29 cellular contexts compared by ENCODE assay signal in the genomic region with DNA sequence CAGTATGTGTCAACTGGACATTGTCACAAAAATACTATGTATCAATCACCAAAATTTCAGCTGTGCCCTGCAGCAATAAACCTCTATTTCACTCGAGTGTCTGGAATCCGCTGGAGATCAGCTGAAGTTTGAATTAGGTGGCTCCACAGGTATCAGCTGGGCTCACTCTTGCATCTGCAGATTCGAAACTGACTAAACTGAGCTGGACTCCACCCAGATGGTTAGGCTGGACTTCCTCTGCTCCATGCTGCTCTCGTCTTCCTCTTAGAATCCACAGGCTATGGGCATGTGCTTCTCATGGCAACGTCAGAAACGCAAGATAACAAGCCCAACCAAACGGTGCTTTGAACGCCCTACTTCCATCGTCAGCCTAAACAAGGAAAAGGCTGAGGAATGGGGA.
"Had no signal": no experiment of that assay in that cellular context is flagged by ENCODE, and none has a peak within 500 bp of the region (broad histone marks: within the 10 kb centered on the region; RNA-seq: fewer than 3 reads in every experiment).

No MANE protein-coding gene starts in this region.

- H3K4me3 Mint-ChIP-seq: activated CD4-positive, alpha-beta memory T cell treated with anti-CD3 and anti-CD28 coated beads for 36 hours; activated CD4-positive, alpha-beta T cell treated with anti-CD3 and anti-CD28 coated beads for 36 hours; activated naive CD4-positive, alpha-beta T cell treated with anti-CD3 and anti-CD28 coated beads for 36 hours; activated T-cell treated with anti-CD3 and anti-CD28 coated beads, Interleukin-2, amount 50 U/mL, for 4 hours; activated T-helper 1 cell treated with anti-CD3 and anti-CD28 coated beads, Interleukin-12 subunit alpha, Interleukin-12 subunit beta, Interleukin-2, Interleukin-4 antibody, amounts not matched to agents 30 ng/mL and 10 ng/mL and 1 ng/mL, durations not matched to agents 14 hours and 24 hours and 36 hours; T-helper 1 cell treated with Interleukin-12 subunit alpha and Interleukin-12 subunit beta and Interleukin-4 antibody, amounts not matched to agents 30 μg/mL and 1 μg/mL, for 36 hours; T-helper 2 cell treated with Interferon-gamma antibody and Interleukin-4, amounts not matched to agents 5 μg/mL and 100 μg/mL, for 36 hours had no signal

- DNase-seq: activated CD4-positive, alpha-beta memory T cell treated with anti-CD3 and anti-CD28 coated beads for 36 hours; activated CD4-positive, alpha-beta T cell treated with anti-CD3 and anti-CD28 coated beads for 36 hours; activated CD4-positive, alpha-beta T cell treated with anti-CD3 and anti-CD28 coated beads, Interleukin-2, amount 50 U/mL, for 1 hour; activated CD8-positive, alpha-beta memory T cell treated with anti-CD3 and anti-CD28 coated beads, Interleukin-2, amount 50 U/mL, for 4 hours; activated gamma-delta T cell treated with Interleukin-2 at 50 U/mL for 16 hours; activated naive CD4-positive, alpha-beta T cell treated with anti-CD3 and anti-CD28 coated beads for 36 hours; activated T-cell treated with anti-CD3 and anti-CD28 coated beads for 4 hours; activated T-cell treated with anti-CD3 and anti-CD28 coated beads, Interleukin-2, amount 50 U/mL, for 4 hours; adrenal gland; body of pancreas; MM.1S; MV-4-11; NCI-H1092; NCI-H1436 treated with DMSO at 0.1 percent for 48 hours; NCI-H1694 treated with DMSO at 0.1 percent for 48 hours; NCI-H2029; NCI-H2107; NCI-H2171; NCI-H510A; NCI-H526; NCI-H748 treated with DMSO at 0.1 percent for 48 hours; OCI-M1; SHP77; SJCRH30 had no signal

- H3K36me3 Mint-ChIP-seq: activated CD4-positive, alpha-beta memory T cell treated with anti-CD3 and anti-CD28 coated beads for 36 hours had no signal

- H3K27ac Mint-ChIP-seq: activated CD4-positive, alpha-beta memory T cell treated with anti-CD3 and anti-CD28 coated beads for 36 hours; activated CD4-positive, alpha-beta T cell treated with anti-CD3 and anti-CD28 coated beads for 36 hours; activated naive CD4-positive, alpha-beta T cell treated with anti-CD3 and anti-CD28 coated beads for 36 hours; activated naive CD4-positive, alpha-beta T cell treated with anti-CD3 and anti-CD28 coated beads, Interleukin-2, amount 50 U/mL, for 72 hours; activated T-helper 1 cell treated with anti-CD3 and anti-CD28 coated beads, Interleukin-12 subunit alpha, Interleukin-12 subunit beta, Interleukin-2, Interleukin-4 antibody, amounts not matched to agents 30 ng/mL and 10 ng/mL and 1 ng/mL, durations not matched to agents 14 hours and 24 hours and 36 hours; T-helper 1 cell treated with Interleukin-12 subunit alpha and Interleukin-12 subunit beta and Interleukin-4 antibody, amounts not matched to agents 30 μg/mL and 1 μg/mL, for 36 hours; T-helper 2 cell treated with Interferon-gamma antibody and Interleukin-4, amounts not matched to agents 5 μg/mL and 100 μg/mL, for 36 hours had no signal

- ATAC-seq: activated CD4-positive, alpha-beta T cell treated with anti-CD3 and anti-CD28 coated beads for 36 hours; activated CD4-positive, CD25-positive, alpha-beta regulatory T cell treated with anti-CD3 and anti-CD28 coated beads, Interleukin-2, amount 50 U/mL, for 24 hours; activated naive CD4-positive, alpha-beta T cell treated with anti-CD3 and anti-CD28 coated beads, Interleukin-2, amount 50 U/mL, for 72 hours; activated T-cell treated with anti-CD3 and anti-CD28 coated beads, Interleukin-2, amount 50 U/mL, for 4 hours; body of pancreas had no signal

- H3K27me3 Mint-ChIP-seq: activated CD4-positive, alpha-beta memory T cell treated with anti-CD3 and anti-CD28 coated beads for 36 hours; activated CD4-positive, alpha-beta T cell treated with anti-CD3 and anti-CD28 coated beads for 36 hours had no signal

- H3K4me1 Mint-ChIP-seq: activated CD4-positive, alpha-beta T cell treated with anti-CD3 and anti-CD28 coated beads for 36 hours had no signal
